Comparison of ENCODE assay signal across 36 cellular contexts in genomic region chr7:132988117-132988516, GRCh38.
"Had no signal": no experiment of that assay in that cellular context is flagged by ENCODE, and none has a peak within 500 bp of the region (broad histone marks: within the 10 kb centered on the region; RNA-seq: fewer than 3 reads in every experiment).

No MANE protein-coding gene starts in this region.

- H3K4me3 ChIP-seq: MG63 had no signal

- H3K9me3 ChIP-seq: MG63 had no signal

- H3K36me3 ChIP-seq: MG63 had no signal

- DNase-seq: Karpas-422, Kasumi-1, MG63, MM.1S, MV-4-11, NCI-H1048, NCI-H1092, NCI-H1092 treated with DMSO at 0.1 percent for 48 hours, NCI-H1105, NCI-H1105 treated with DMSO at 0.1 percent for 48 hours, NCI-H1417, NCI-H1417 treated with DMSO at 0.1 percent for 48 hours, NCI-H1436, NCI-H1436 treated with DMSO at 0.1 percent for 48 hours, NCI-H146, NCI-H1694, NCI-H1694 treated with DMSO at 0.1 percent for 48 hours, NCI-H187, NCI-H187 treated with DMSO at 0.1 percent for 48 hours, NCI-H1930, NCI-H2029, NCI-H2029 treated with DMSO at 0.1 percent for 48 hours, NCI-H2081, NCI-H2081 treated with DMSO at 0.1 percent for 48 hours, NCI-H2107, NCI-H2171, NCI-H2171 treated with DMSO at 0.1 percent for 48 hours, NCI-H2227 treated with DMSO at 0.1 percent for 48 hours, NCI-H226, NCI-H345, NCI-H446, NCI-H446 treated with DMSO at 0.1 percent for 48 hours, NCI-H510A, NCI-H510A treated with DMSO at 0.1 percent for 48 hours, NCI-H524, NCI-H524 treated with DMSO at 0.1 percent for 48 hours had no signal

- H3K27me3 ChIP-seq: MG63 had no signal
